8 cellular contexts compared by ENCODE assay signal in the genomic region with DNA sequence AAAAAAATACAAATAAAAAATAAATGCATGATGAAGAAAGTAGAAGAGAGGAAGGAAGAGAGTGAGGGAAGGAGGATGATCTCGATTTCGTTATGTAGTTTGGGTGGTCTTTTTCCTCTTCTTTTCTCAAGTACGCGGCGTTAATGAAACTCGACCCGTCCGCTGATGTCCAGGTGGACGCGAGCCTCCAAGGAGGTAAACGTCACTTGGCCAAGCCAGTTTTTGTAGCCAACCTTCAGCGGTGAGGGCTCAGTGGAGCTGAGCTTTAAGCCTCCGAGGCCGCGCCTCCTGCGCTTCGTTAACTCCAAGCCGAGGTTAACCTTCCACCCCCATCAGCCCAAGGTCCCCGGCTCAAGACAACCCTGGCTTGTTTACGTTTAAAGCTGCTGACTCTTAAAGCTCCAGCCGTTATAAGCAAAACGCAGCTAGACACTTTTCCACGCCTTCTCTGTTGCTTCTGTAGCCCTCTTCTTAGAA. TPM values are rescaled to one million over a fixed set of nuclear protein-coding genes. Genes with fewer than 3 reads are reported as not detected.
A peak's percentile ranks its signal among the peaks of the same experiment; 100 is the strongest.
DNase-seq lines count a peak whose midpoint lies in the region; ATAC-seq and TF ChIP-seq lines count a peak whose summit lies in the region.

No MANE protein-coding gene starts in this region.

- H3K36me3 ChIP-seq in adrenal gland (replicated peaks in 1 of 2) (no peaks in the 10 kb centered on the region), gastrocnemius medialis (no peaks in the 10 kb centered on the region)

- H3K27me3 ChIP-seq in adrenal gland = no peaks in the 10 kb centered on the region
- H3K27me3 ChIP-seq in gastrocnemius medialis = no peaks in the 10 kb centered on the region

- no peaks in the 10 kb centered on the region for H3K9me3 ChIP-seq in adrenal gland (replicated peaks in 1 of 3)
- H3K9me3 ChIP-seq in gastrocnemius medialis = no peaks in the 10 kb centered on the region

- peak overlapping the region; percentile 64 to 99 (median 76) for H3K27ac ChIP-seq in adrenal gland
- H3K27ac ChIP-seq in gastrocnemius medialis = peak overlapping the region; percentile 36 to 91 (median 55)

- peaks cover 19 to 32% of the 10 kb centered on the region in 2 donors for H3K4me1 ChIP-seq in adrenal gland (replicated peaks in 1 of 2)
- peaks cover 5 to 15% of the 10 kb centered on the region in 2 donors for H3K4me1 ChIP-seq in gastrocnemius medialis

- ATAC-seq in GM21737 (IDR thresholded peaks at IDR 0.05; ENCODE audit: unreplicated experiment) (peak; percentile 22), gastrocnemius medialis (no peak), GM21447 (IDR thresholded peaks at IDR 0.05; ENCODE audit: unreplicated experiment) (no peak)

- peak overlapping the region in 3 of 4 donors; percentile 35 to 98 (median 40) for H3K4me3 ChIP-seq in adrenal gland
- peak overlapping the region; percentile 56 to 77 (median 72) for H3K4me3 ChIP-seq in gastrocnemius medialis

- 1 to 4% (median 2%) methylated on average over 19 to 23 of the region's 23 CpGs for WGBS in adrenal gland, 4 donors

- TF ChIP-seq POLR2A in adrenal gland (IDR thresholded peaks at IDR 0.05) (peak in 1 of 2 donors; percentile 59), gastrocnemius medialis (IDR thresholded peaks at IDR 0.05) (no peak)

- DNase-seq in CD1c-positive myeloid dendritic cell (ENCODE audit: extremely low spot score) = peak; percentile 23
- DNase-seq in OCI-M1 (lab: John Stamatoyannopoulos, UW) = peak; percentile 82
- DNase-seq in adrenal gland = peak; percentile 69 to 86 (median 81)
- DNase-seq in iPS DF 19.7 (ENCODE audit: low read depth, low spot score) = peak; percentile 67
- DNase-seq in gastrocnemius medialis = no peak
- DNase-seq in T1000 (lab: John Stamatoyannopoulos, UW) = no peak

- in situ Hi-C loops in gastrocnemius medialis (cut with MboI; ENCODE audit: low sequenced_read_pairs in 4 of 4) = no loop called here

- intact Hi-C loops in adrenal gland (cut with DNase I) (loop anchor here in 1 of 2 donors (10.0 kb wide), 1 partner anchor 119 kb away; no protein-coding TSS in a partner anchor), gastrocnemius medialis (cut with DNase I; ENCODE audit: low total_unique reads) (loop anchor here (1.0 to 10.0 kb wide), 6 partner anchors 13 to 879 kb away; a partner anchor contains a TSS)

- peak in 1 of 6 experiments; percentile 22 for TF ChIP-seq CTCF in adrenal gland (IDR thresholded peaks at IDR 0.05)
- no peak for TF ChIP-seq CTCF in gastrocnemius medialis (IDR thresholded peaks at IDR 0.05 in 4 of 5, conservative IDR thresholded peaks at IDR 0.05 in 1 of 5)

RNA-seq across cellular contexts. Expression of a gene that starts 0.7 kb away (rescaled TPM):
- total RNA-seq in adrenal gland (100 to 1,000 TPM in 1 of 8 donors, 10 to 100 TPM in 7; 53.4 to 144 (median 80.0) TPM), gastrocnemius medialis (10 to 100 TPM in 1 of 4 donors, 1 to 10 TPM in 3; 3.8 to 23.8 (median 4.1) TPM)
- polyA plus RNA-seq in adrenal gland = 10 to 100 TPM in 2 of 3 donors, 1 to 10 TPM in 1; 5.1 to 23.9 (median 10.4) TPM

Comparison
In these comparisons a context has a peak if more than half of its experiments do, and no peak if none do; other contexts are left out.
1. DNase-seq: peak in CD1c-positive myeloid dendritic cell (single experiment), OCI-M1 (single experiment), adrenal gland (7 of 7) and iPS DF 19.7 (single experiment); none in gastrocnemius medialis (0 of 2) and T1000 (single experiment).